ENCODE assay signal across 8 cellular contexts in the genomic region with DNA sequence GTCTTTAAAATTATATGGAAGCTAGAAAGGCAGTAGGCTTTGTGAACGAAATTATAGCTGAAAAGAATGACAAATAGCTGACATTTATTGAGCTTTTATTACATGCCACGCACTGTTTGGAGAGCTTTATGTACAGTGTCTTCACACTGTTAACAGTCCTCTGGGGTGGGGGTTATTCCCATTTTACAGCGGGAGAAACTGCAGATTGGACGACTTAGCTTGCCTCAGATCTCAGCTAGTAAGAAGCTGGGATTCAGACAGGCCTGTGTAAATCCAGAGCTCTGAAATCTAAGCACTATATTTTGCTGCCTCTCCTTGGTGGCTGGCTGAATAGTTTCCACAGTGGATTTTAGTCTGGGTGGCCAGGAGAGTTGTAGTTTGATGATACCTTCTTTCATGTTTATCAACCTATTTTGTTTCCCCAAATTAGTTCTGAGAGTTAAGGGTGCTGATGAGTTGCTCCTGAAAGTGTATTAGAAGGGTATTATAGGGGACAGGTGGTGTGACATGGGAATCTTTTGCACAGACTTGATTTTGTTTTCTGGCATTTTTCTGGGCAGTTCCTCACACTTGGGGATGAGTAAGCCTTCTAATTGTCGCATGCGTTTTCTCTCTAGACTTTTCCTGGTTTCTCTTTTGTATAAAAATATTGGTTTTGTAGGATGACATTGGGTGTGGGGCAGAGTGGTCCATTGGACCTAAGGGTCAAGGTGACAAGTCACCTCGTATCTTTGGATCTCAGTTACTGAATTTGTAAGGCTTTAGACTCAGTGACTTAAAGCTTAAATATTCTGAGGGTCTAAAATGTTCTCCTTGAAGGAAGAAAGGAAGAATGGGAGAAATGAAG. TPM values are rescaled to one million over a fixed set of nuclear protein-coding genes. Genes with fewer than 3 reads are reported as not detected.
DNase-seq lines count a peak whose midpoint lies in the region; ATAC-seq and TF ChIP-seq lines count a peak whose summit lies in the region.

No MANE protein-coding gene starts in this region.

- ATAC-seq in gastrocnemius medialis, result peak; percentile 61 to 68
- no peak for ATAC-seq in GM21360 (IDR thresholded peaks at IDR 0.05; ENCODE audit: unreplicated experiment)
- ATAC-seq in HG02970 (IDR thresholded peaks at IDR 0.05; ENCODE audit: low FRiP score, unreplicated experiment), result no peak

- DNase-seq in C1 segment of cervical spinal cord (lab: John Stamatoyannopoulos, UW) (peak in 8 of 14 donors; percentile 6 to 27 (median 16)), HFF-Myc (ENCODE audit: extremely low read depth, low read depth) (no peak), hepatic stellate cell (ENCODE audit: low spot score) (peak; percentile 37), gastrocnemius medialis (no peak)
- no peak for DNase-seq in stimulated activated CD4-positive, alpha-beta T cell treated with anti-CD3 and anti-CD28 coated beads, Interleukin-1b, Interleukin-23, amount 100 ng/mL, for 48 hours

- no peaks in the 10 kb centered on the region for H3K36me3 ChIP-seq in gastrocnemius medialis

- peak overlapping the region; percentile 89 for H3K4me3 ChIP-seq in HFF-Myc (replicated peaks; ENCODE audit: low read depth, low read length)
- peak overlapping the region; percentile 74 for H3K4me3 ChIP-seq in WI38 (ENCODE audit: low read depth, low read length)
- peak overlapping the region; percentile 68 to 96 (median 81) for H3K4me3 ChIP-seq in gastrocnemius medialis

- TF ChIP-seq CTCF in HFF-Myc (IDR thresholded peaks at IDR 0.05; ENCODE audit: low read depth, low read length, missing control alignments) (no peak), WI38 (IDR thresholded peaks at IDR 0.05; ENCODE audit: low read depth, low read length) (no peak), gastrocnemius medialis (IDR thresholded peaks at IDR 0.05 in 4 of 5, conservative IDR thresholded peaks at IDR 0.05 in 1 of 5) (no peak)

- intact Hi-C loops in gastrocnemius medialis (cut with DNase I; ENCODE audit: low total_unique reads), result loop anchor here (1.0 to 5.0 kb wide), 2 partner anchors 40 to 65 kb away; no protein-coding TSS in a partner anchor

- no peaks in the 10 kb centered on the region for H3K9me3 ChIP-seq in gastrocnemius medialis

- no peak for TF ChIP-seq POLR2A in gastrocnemius medialis (IDR thresholded peaks at IDR 0.05)

- peaks cover 51 to 57% of the 10 kb centered on the region in 2 donors for H3K4me1 ChIP-seq in gastrocnemius medialis

- no peaks in the 10 kb centered on the region for H3K27me3 ChIP-seq in gastrocnemius medialis

- H3K27ac ChIP-seq in gastrocnemius medialis, result peak overlapping the region; percentile 86 to 98 (median 90)

- in situ Hi-C loops in gastrocnemius medialis (cut with MboI; ENCODE audit: low sequenced_read_pairs in 4 of 4), result no loop called here

RNA-seq across cellular contexts. Expression of gene ACSL3, which starts 1.5 kb away (rescaled TPM):
- 10 to 100 TPM; 34.7 to 56.8 (median 38.2) TPM for total RNA-seq in gastrocnemius medialis

Comparison
In these comparisons a context has a peak if more than half of its experiments do, and no peak if none do; other contexts are left out.
1. DNase-seq: peak in C1 segment of cervical spinal cord (8 of 14) and hepatic stellate cell (single experiment); none in HFF-Myc (single experiment), gastrocnemius medialis (0 of 2) and stimulated activated CD4-positive, alpha-beta T cell treated with anti-CD3 and anti-CD28 coated beads, Interleukin-1b, Interleukin-23, amount 100 ng/mL, for 48 hours (single experiment).
2. ATAC-seq: peak in gastrocnemius medialis (2 of 2); none in GM21360 (single experiment) and HG02970 (single experiment).
3. Peak in every context shown above with its lines, with median percentiles within 50 percentile points of each other: H3K4me3 ChIP-seq.